1 cellular context compared by ENCODE assay signal in genomic region chr15:49155110-49155833, GRCh38.
A peak's percentile ranks its signal among the peaks of the same experiment; 100 is the strongest.
TF ChIP-seq lines count a peak whose summit lies in the region.

COPS2 (minus strand) TSS chr15:49155599; CDS start chr15:49155578, 21 bp downstream.

TF ChIP-seq in WTC11, 78 proteins besides CTCF, POLR2A, EP300 and RAD21 (continued from another document):
- TF ChIP-seq HMGXB4 (CRISPR knock-in tag; IDR thresholded peaks at IDR 0.05), result peak; percentile 49; the same call in 1 of the 2 replicates
- TF ChIP-seq ERG (CRISPR knock-in tag; IDR thresholded peaks at IDR 0.05), result no peak
- no peak for TF ChIP-seq NFE2L1 (CRISPR knock-in tag; IDR thresholded peaks at IDR 0.05)
- 0 out of 2 replicates have a peak, but pooled peaks have one; percentile 19 for TF ChIP-seq E2F5 (CRISPR knock-in tag; IDR thresholded peaks at IDR 0.05)
- 0 out of 2 replicates have a peak, but pooled peaks have one; percentile 35 for TF ChIP-seq NR1H2 (CRISPR knock-in tag; IDR thresholded peaks at IDR 0.05)
- no peak for TF ChIP-seq TEAD4 (CRISPR knock-in tag; IDR thresholded peaks at IDR 0.05)
